ENCODE assay signal across 22 cellular contexts in genomic region chr7:155229548-155230168, GRCh38.
A peak's percentile ranks its signal among the peaks of the same experiment; 100 is the strongest.
DNase-seq lines count a peak whose midpoint lies in the region; ATAC-seq lines count a peak whose summit lies in the region.
"Had no signal": no experiment of that assay in that cellular context is flagged by ENCODE, and none has a peak within 500 bp of the region (broad histone marks: within the 10 kb centered on the region; RNA-seq: fewer than 3 reads in every experiment).

No MANE protein-coding gene starts in this region.

- peak overlapping the region; percentile 4 for H3K27ac Mint-ChIP-seq in stimulated activated effector memory CD8-positive, alpha-beta T cell treated with anti-CD3 and anti-CD28 coated beads, Interleukin-12 subunit alpha, Interleukin-12 subunit beta, amount 100 ng/mL, for 72 hours
- H3K27ac Mint-ChIP-seq in stimulated activated memory B cell treated with anti-CD40 and anti-IgM and Interleukin-4, amounts not matched to agents 10 μg/mL and 1 μg/mL and 100 μg/mL, for 72 hours: no peak overlapping the region
- H3K27ac Mint-ChIP-seq: activated naive CD8-positive, alpha-beta T cell treated with anti-CD3 and anti-CD28 coated beads for 36 hours; T-helper 2 cell treated with Interferon-gamma antibody and Interleukin-4, amounts not matched to agents 5 μg/mL and 100 μg/mL, for 36 hours had no signal

- H3K9me3 Mint-ChIP-seq in stimulated activated effector memory CD8-positive, alpha-beta T cell treated with anti-CD3 and anti-CD28 coated beads, Interleukin-12 subunit alpha, Interleukin-12 subunit beta, amount 100 ng/mL, for 72 hours: no peaks in the 10 kb centered on the region
- H3K9me3 Mint-ChIP-seq in stimulated activated memory B cell treated with anti-CD40 and anti-IgM and Interleukin-4, amounts not matched to agents 10 μg/mL and 1 μg/mL and 100 μg/mL, for 72 hours: no peaks in the 10 kb centered on the region
- H3K9me3 Mint-ChIP-seq: activated naive CD8-positive, alpha-beta T cell treated with anti-CD3 and anti-CD28 coated beads for 36 hours; naive B cell; T-helper 2 cell treated with Interferon-gamma antibody and Interleukin-4, amounts not matched to agents 5 μg/mL and 100 μg/mL, for 36 hours had no signal

- peaks cover 23% of the 10 kb centered on the region for H3K27me3 Mint-ChIP-seq in stimulated activated memory B cell treated with anti-CD40 and anti-IgM and Interleukin-4, amounts not matched to agents 10 μg/mL and 1 μg/mL and 100 μg/mL, for 72 hours
- H3K27me3 Mint-ChIP-seq: activated naive CD8-positive, alpha-beta T cell treated with anti-CD3 and anti-CD28 coated beads for 36 hours had no signal

- DNase-seq in NCI-H524 (lab: John Stamatoyannopoulos, UW) (peak; percentile 5 to 57), NCI-H524 treated with DMSO at 0.1 percent for 48 hours (lab: John Stamatoyannopoulos, UW) (no peak)
- DNase-seq in stimulated activated effector memory CD8-positive, alpha-beta T cell treated with anti-CD3 and anti-CD28 coated beads, Interleukin-12 subunit alpha, Interleukin-12 subunit beta, amount 100 ng/mL, for 72 hours (ENCODE audit: low spot score in 2 of 2): no peak
- DNase-seq: activated CD4-positive, alpha-beta T cell treated with anti-CD3 and anti-CD28 coated beads, Interleukin-2, amount 50 U/mL, for 1 hour; activated naive CD8-positive, alpha-beta T cell treated with anti-CD3 and anti-CD28 coated beads for 36 hours; activated T-cell treated with anti-CD3 and anti-CD28 coated beads, Interleukin-2, amount 50 U/mL, for 1 hour; cerebellar nuclear complex; GF-D8; naive B cell; NCI-H1105; NCI-H446; stimulated activated CD4-positive, alpha-beta T cell treated with anti-CD3 and anti-CD28 coated beads, Interleukin-4, amount 100 ng/mL, for 4 hours had no signal

- H3K36me3 Mint-ChIP-seq in stimulated activated effector memory CD8-positive, alpha-beta T cell treated with anti-CD3 and anti-CD28 coated beads, Interleukin-12 subunit alpha, Interleukin-12 subunit beta, amount 100 ng/mL, for 72 hours: no peaks in the 10 kb centered on the region
- no peaks in the 10 kb centered on the region for H3K36me3 Mint-ChIP-seq in stimulated activated memory B cell treated with anti-CD40 and anti-IgM and Interleukin-4, amounts not matched to agents 10 μg/mL and 1 μg/mL and 100 μg/mL, for 72 hours
- H3K36me3 Mint-ChIP-seq: activated naive CD8-positive, alpha-beta T cell treated with anti-CD3 and anti-CD28 coated beads for 36 hours; naive B cell had no signal

- H3K4me1 Mint-ChIP-seq in stimulated activated effector memory CD8-positive, alpha-beta T cell treated with anti-CD3 and anti-CD28 coated beads, Interleukin-12 subunit alpha, Interleukin-12 subunit beta, amount 100 ng/mL, for 72 hours: peaks cover 13% of the 10 kb centered on the region
- no peaks in the 10 kb centered on the region for H3K4me1 Mint-ChIP-seq in stimulated activated memory B cell treated with anti-CD40 and anti-IgM and Interleukin-4, amounts not matched to agents 10 μg/mL and 1 μg/mL and 100 μg/mL, for 72 hours
- H3K4me1 Mint-ChIP-seq: activated naive CD8-positive, alpha-beta T cell treated with anti-CD3 and anti-CD28 coated beads for 36 hours had no signal

- no peak overlapping the region for H3K4me3 Mint-ChIP-seq in stimulated activated effector memory CD8-positive, alpha-beta T cell treated with anti-CD3 and anti-CD28 coated beads, Interleukin-12 subunit alpha, Interleukin-12 subunit beta, amount 100 ng/mL, for 72 hours
- H3K4me3 Mint-ChIP-seq in stimulated activated memory B cell treated with anti-CD40 and anti-IgM and Interleukin-4, amounts not matched to agents 10 μg/mL and 1 μg/mL and 100 μg/mL, for 72 hours: no peak overlapping the region
- H3K4me3 Mint-ChIP-seq: activated naive CD8-positive, alpha-beta T cell treated with anti-CD3 and anti-CD28 coated beads for 36 hours; naive B cell; T-helper 2 cell treated with Interferon-gamma antibody and Interleukin-4, amounts not matched to agents 5 μg/mL and 100 μg/mL, for 36 hours had no signal

- H3K27ac ChIP-seq in angular gyrus (ENCODE audit: low read depth, low read length) (peak overlapping the region; percentile 22), layer of hippocampus (ENCODE audit: low read depth, low read length) (peak overlapping the region; percentile 38)
- H3K27ac ChIP-seq: heart right ventricle, right atrium auricular region had no signal

- ATAC-seq in stimulated activated effector memory CD8-positive, alpha-beta T cell treated with anti-CD3 and anti-CD28 coated beads, Interleukin-12 subunit alpha, Interleukin-12 subunit beta, amount 100 ng/mL, for 72 hours: no peak
- ATAC-seq in HG03521 (IDR thresholded peaks at IDR 0.05; ENCODE audit: unreplicated experiment) (no peak), HG03108 (IDR thresholded peaks at IDR 0.05; ENCODE audit: unreplicated experiment) (no peak)
- ATAC-seq in stimulated activated memory B cell treated with anti-CD40 and anti-IgM and Interleukin-4, amounts not matched to agents 10 μg/mL and 1 μg/mL and 100 μg/mL, for 72 hours: no peak
- ATAC-seq: HepG2 had no signal

- no peaks in the 10 kb centered on the region for H3K27me3 ChIP-seq in layer of hippocampus (ENCODE audit: control insufficient read depth, insufficient read depth, low read length)
- H3K27me3 ChIP-seq: Peyer's patch, right atrium auricular region had no signal

Comparison
In these comparisons a context has a peak if more than half of its experiments do, and no peak if none do; other contexts are left out.
1. DNase-seq: peak in NCI-H524 (2 of 2); none in NCI-H524 treated with DMSO at 0.1 percent for 48 hours (single experiment) and stimulated activated effector memory CD8-positive, alpha-beta T cell treated with anti-CD3 and anti-CD28 coated beads, Interleukin-12 subunit alpha, Interleukin-12 subunit beta, amount 100 ng/mL, for 72 hours (0 of 2).